24 cellular contexts compared by ENCODE assay signal in genomic region chr3:16982439-16982838, GRCh38.
DNase-seq lines count a peak whose midpoint lies in the region; ATAC-seq and TF ChIP-seq lines count a peak whose summit lies in the region.
"Had no signal": no experiment of that assay in that cellular context is flagged by ENCODE, and none has a peak within 500 bp of the region (broad histone marks: within the 10 kb centered on the region; RNA-seq: fewer than 3 reads in every experiment).

No MANE protein-coding gene starts in this region.

- no peak overlapping the region for H3K4me3 ChIP-seq in lower lobe of right lung
- no peak overlapping the region for H3K4me3 ChIP-seq in upper lobe of right lung
- H3K4me3 ChIP-seq: BLaER1, GM23338, HAP-1, Peyer's patch, SJSA1 had no signal

- H3K36me3 ChIP-seq in lower lobe of right lung (no peaks in the 10 kb centered on the region), upper lobe of right lung (no peaks in the 10 kb centered on the region)
- H3K36me3 ChIP-seq: BLaER1, HAP-1, Peyer's patch, SJSA1 had no signal

- H3K36me3 Mint-ChIP-seq in natural killer cell (no peaks in the 10 kb centered on the region), type B pancreatic cell (no peaks in the 10 kb centered on the region)
- no peaks in the 10 kb centered on the region for H3K36me3 Mint-ChIP-seq in natural killer cell treated with Interleukin-12 subunit alpha and Interleukin-12 subunit beta and Interleukin-15 and Interleukin-18, amount 100 ng/mL, for 72 hours

- no peaks in the 10 kb centered on the region for H3K9me3 Mint-ChIP-seq in natural killer cell
- no peaks in the 10 kb centered on the region for H3K9me3 Mint-ChIP-seq in natural killer cell treated with Interleukin-12 subunit alpha and Interleukin-12 subunit beta and Interleukin-15 and Interleukin-18, amount 100 ng/mL, for 72 hours
- no peaks in the 10 kb centered on the region for H3K9me3 Mint-ChIP-seq in type B pancreatic cell
- H3K9me3 Mint-ChIP-seq: CD4-positive, alpha-beta T cell had no signal

- H3K27me3 ChIP-seq in lower lobe of right lung (ENCODE audit: low read depth) (no peaks in the 10 kb centered on the region), upper lobe of right lung (no peaks in the 10 kb centered on the region)
- H3K27me3 ChIP-seq: BLaER1, Peyer's patch, SJSA1 had no signal

- H3K4me1 Mint-ChIP-seq in natural killer cell (peaks cover 49 to 57% of the 10 kb centered on the region in 2 donors), type B pancreatic cell (ENCODE audit: unreplicated experiment) (peaks cover 6% of the 10 kb centered on the region)
- H3K4me1 Mint-ChIP-seq in natural killer cell treated with Interleukin-12 subunit alpha and Interleukin-12 subunit beta and Interleukin-15 and Interleukin-18, amount 100 ng/mL, for 72 hours (ENCODE audit: low read depth in 2 of 2): peaks cover 20 to 24% of the 10 kb centered on the region in 2 donors
- H3K4me1 Mint-ChIP-seq: GM23338 had no signal

- DNase-seq in NCI-H1417 (lab: John Stamatoyannopoulos, UW) (peak in 2 of 3 experiments; percentile 24 to 27), NCI-H1417 treated with DMSO at 0.1 percent for 48 hours (lab: John Stamatoyannopoulos, UW) (no peak), natural killer cell (no peak), lower lobe of right lung (no peak), upper lobe of right lung (no peak), type B pancreatic cell (ENCODE audit: extremely low spot score, unreplicated experiment) (no peak)
- no peak for DNase-seq in natural killer cell treated with Interleukin-12 subunit alpha and Interleukin-12 subunit beta and Interleukin-15 and Interleukin-18, amount 100 ng/mL, for 72 hours (ENCODE audit: low spot score)
- DNase-seq: ACHN; Caco-2; CD4-positive, alpha-beta T cell; DMS 273 treated with DMSO at 0.1 percent for 48 hours; KBM-7; MM.1S; NCI-H1048; NCI-H1436 treated with DMSO at 0.1 percent for 48 hours; NCI-H2029 treated with DMSO at 0.1 percent for 48 hours; NCI-H748 treated with DMSO at 0.1 percent for 48 hours; Peyer's patch had no signal

- H3K27me3 Mint-ChIP-seq in natural killer cell (ENCODE audit: low read depth in 2 of 2): no peaks in the 10 kb centered on the region
- no peaks in the 10 kb centered on the region for H3K27me3 Mint-ChIP-seq in natural killer cell treated with Interleukin-12 subunit alpha and Interleukin-12 subunit beta and Interleukin-15 and Interleukin-18, amount 100 ng/mL, for 72 hours
- no peaks in the 10 kb centered on the region for H3K27me3 Mint-ChIP-seq in type B pancreatic cell
- H3K27me3 Mint-ChIP-seq: CD4-positive, alpha-beta T cell had no signal

- no peaks in the 10 kb centered on the region for H3K9me3 ChIP-seq in lower lobe of right lung
- no peaks in the 10 kb centered on the region for H3K9me3 ChIP-seq in upper lobe of right lung
- H3K9me3 ChIP-seq: Caco-2, HAP-1, Peyer's patch, SJSA1 had no signal

- H3K4me1 ChIP-seq in lower lobe of right lung: no peaks in the 10 kb centered on the region
- H3K4me1 ChIP-seq in upper lobe of right lung: no peaks in the 10 kb centered on the region
- H3K4me1 ChIP-seq: BLaER1, Caco-2, Peyer's patch, SJSA1 had no signal

- no peak for TF ChIP-seq CTCF in natural killer cell (IDR thresholded peaks at IDR 0.05)
- no peak for TF ChIP-seq CTCF in lower lobe of right lung (IDR thresholded peaks at IDR 0.05)
- no peak for TF ChIP-seq CTCF in upper lobe of right lung (IDR thresholded peaks at IDR 0.05)
- no peak for TF ChIP-seq CTCF in type B pancreatic cell (conservative IDR thresholded peaks at IDR 0.05)

- H3K27ac ChIP-seq in lower lobe of right lung (no peak overlapping the region), upper lobe of right lung (no peak overlapping the region)
- H3K27ac ChIP-seq: 22Rv1, BLaER1, Peyer's patch, SJSA1 had no signal

- no peak overlapping the region for H3K4me3 Mint-ChIP-seq in natural killer cell
- H3K4me3 Mint-ChIP-seq in natural killer cell treated with Interleukin-12 subunit alpha and Interleukin-12 subunit beta and Interleukin-15 and Interleukin-18, amount 100 ng/mL, for 72 hours: no peak overlapping the region
- no peak overlapping the region for H3K4me3 Mint-ChIP-seq in type B pancreatic cell
- H3K4me3 Mint-ChIP-seq: CD4-positive, alpha-beta T cell; GM23338 had no signal

- ATAC-seq in natural killer cell: no peak
- ATAC-seq in natural killer cell treated with Interleukin-12 subunit alpha and Interleukin-12 subunit beta and Interleukin-15 and Interleukin-18, amount 100 ng/mL, for 72 hours: no peak
- peak; percentile 39 to 72 for ATAC-seq in lower lobe of right lung
- ATAC-seq in upper lobe of right lung: peak; percentile 56
- ATAC-seq in activated CD4-positive, CD25-positive, alpha-beta regulatory T cell treated with anti-CD3 and anti-CD28 coated beads, Interleukin-2, amount 50 U/mL, for 24 hours: no peak
- ATAC-seq: GM23338 had no signal

- H3K27ac Mint-ChIP-seq in natural killer cell (peak overlapping the region; percentile 39 to 65), type B pancreatic cell (no peak overlapping the region)
- peak overlapping the region in 1 of 2 donors; percentile 76 for H3K27ac Mint-ChIP-seq in natural killer cell treated with Interleukin-12 subunit alpha and Interleukin-12 subunit beta and Interleukin-15 and Interleukin-18, amount 100 ng/mL, for 72 hours
- H3K27ac Mint-ChIP-seq: CD4-positive, alpha-beta T cell; GM23338 had no signal

- intact Hi-C loops in natural killer cell (cut with micrococcal nuclease): no loop called here
- intact Hi-C loops in lower lobe of right lung (cut with DNase I): no loop called here
- intact Hi-C loops in upper lobe of right lung (cut with DNase I): no loop called here

Comparison
In these comparisons a context has a peak if more than half of its experiments do, and no peak if none do; other contexts are left out.
1. DNase-seq: peak in NCI-H1417 (2 of 3); none in NCI-H1417 treated with DMSO at 0.1 percent for 48 hours (single experiment), natural killer cell (single experiment), natural killer cell treated with Interleukin-12 subunit alpha and Interleukin-12 subunit beta and Interleukin-15 and Interleukin-18, amount 100 ng/mL, for 72 hours (single experiment), lower lobe of right lung (single experiment), upper lobe of right lung (single experiment) and type B pancreatic cell (single experiment).
2. ATAC-seq: peak in lower lobe of right lung (2 of 2) and upper lobe of right lung (single experiment); none in natural killer cell (0 of 3), natural killer cell treated with Interleukin-12 subunit alpha and Interleukin-12 subunit beta and Interleukin-15 and Interleukin-18, amount 100 ng/mL, for 72 hours (0 of 2) and activated CD4-positive, CD25-positive, alpha-beta regulatory T cell treated with anti-CD3 and anti-CD28 coated beads, Interleukin-2, amount 50 U/mL, for 24 hours (0 of 2).